ENCODE assay signal across 17 cellular contexts in genomic region chr4:8247047-8247930, GRCh38. TPM values are rescaled to one million over a fixed set of nuclear protein-coding genes. Genes with fewer than 3 reads are reported as not detected.
DNase-seq lines count a peak whose midpoint lies in the region; ATAC-seq, FAIRE-seq and TF ChIP-seq lines count a peak whose summit lies in the region.
"Had no signal": no experiment of that assay in that cellular context is flagged by ENCODE, and none has a peak within 500 bp of the region (broad histone marks: within the 10 kb centered on the region; RNA-seq: fewer than 3 reads in every experiment).

No MANE protein-coding gene starts in this region.

- H3K27me3 ChIP-seq in K562 (ENCODE audit: control insufficient read depth in 2 of 2, insufficient read depth in 2 of 2, low read length in 2 of 2) = peaks cover 0 to 60% of the 10 kb centered on the region in 2 experiments; a peak in 3 of 5 replicates
- H3K27me3 ChIP-seq in vagina = no peaks in the 10 kb centered on the region
- H3K27me3 ChIP-seq in effector memory CD4-positive, alpha-beta T cell (replicated peaks; ENCODE audit: control insufficient read depth, insufficient read depth, low read length, poor library complexity, severe bottlenecking) = no peaks in the 10 kb centered on the region

- no peak overlapping the region for H3K9ac ChIP-seq in K562 (ENCODE audit: insufficient read depth in 1 of 2, low read depth in 2 of 2, low read length in 2 of 2)

- no peak overlapping the region for H2AFZ ChIP-seq in K562 (ENCODE audit: low read depth, low read length)

- H3K9me1 ChIP-seq in K562 (ENCODE audit: control insufficient read depth, insufficient read depth, low read length) = no peaks in the 10 kb centered on the region

- BruUV-seq in K562 (replicated peaks; lab: Mats Ljungman, UMichigan) = no TSS peak

- no peaks in the 10 kb centered on the region for H3K36me3 Mint-ChIP-seq in activated naive CD4-positive, alpha-beta T cell treated with anti-CD3 and anti-CD28 coated beads, Interleukin-2, amount 50 U/mL, for 72 hours

- H3K9me3 ChIP-seq in K562 (replicated peaks; ENCODE audit: control insufficient read depth, insufficient read depth, low read depth, low read length) = no peaks in the 10 kb centered on the region
- no peaks in the 10 kb centered on the region for H3K9me3 ChIP-seq in vagina
- H3K9me3 ChIP-seq in effector memory CD4-positive, alpha-beta T cell (ENCODE audit: control insufficient read depth, low read length) = no peaks in the 10 kb centered on the region

- H3K4me1 ChIP-seq in K562 (replicated peaks in 1 of 2; ENCODE audit: control insufficient read depth in 2 of 2, insufficient read depth in 2 of 2, low read length in 2 of 2) (peaks cover 6 to 28% of the 10 kb centered on the region in 2 experiments), vagina (peaks cover 16% of the 10 kb centered on the region)
- no peaks in the 10 kb centered on the region for H3K4me1 ChIP-seq in effector memory CD4-positive, alpha-beta T cell (ENCODE audit: control insufficient read depth, insufficient read depth, low read length, poor library complexity, severe bottlenecking)

- no peak overlapping the region for H3K27ac ChIP-seq in K562 (ENCODE audit: extremely low read depth, low read depth, low read length)
- H3K27ac ChIP-seq in vagina = peak overlapping the region; percentile 67
- H3K27ac ChIP-seq in effector memory CD4-positive, alpha-beta T cell (ENCODE audit: insufficient read depth, low read length, poor library complexity, severe bottlenecking) = no peak overlapping the region
- H3K27ac ChIP-seq: RWPE1 had no signal

- DNase-seq in K562 (ENCODE audit: extremely low read depth in 1 of 4, low spot score in 3 of 4) (no peak), left ventricle myocardium superior (peak; percentile 83), omental fat pad (ENCODE audit: low spot score) (no peak), vagina (ENCODE audit: extremely low spot score in 2 of 2) (no peak), superior temporal gyrus (ENCODE audit: extremely low spot score) (no peak)
- DNase-seq in activated naive CD4-positive, alpha-beta T cell treated with anti-CD3 and anti-CD28 coated beads, Interleukin-2, amount 50 U/mL, for 72 hours (ENCODE audit: low spot score in 2 of 2) = no peak
- DNase-seq in effector memory CD4-positive, alpha-beta T cell = no peak
- DNase-seq: activated B cell treated with CpG ODN at 0.5 μM for 24 hours; activated effector memory CD4-positive, alpha-beta T cell treated with anti-CD3 and anti-CD28 coated beads, Interleukin-2, amount 50 U/mL, for 16 hours; DMS79 treated with DMSO at 0.1 percent for 48 hours; foreskin melanocyte; NCI-H2081 treated with DMSO at 0.1 percent for 48 hours; stimulated activated CD4-positive, alpha-beta T cell treated with anti-CD3 and anti-CD28 coated beads, Interleukin-1b, Interleukin-23, amount 100 ng/mL, for 48 hours had no signal

- no peaks in the 10 kb centered on the region for H3K36me3 ChIP-seq in K562 (ENCODE audit: control insufficient read depth, insufficient read depth, low read length)
- H3K36me3 ChIP-seq in vagina = no peaks in the 10 kb centered on the region
- no peaks in the 10 kb centered on the region for H3K36me3 ChIP-seq in effector memory CD4-positive, alpha-beta T cell (ENCODE audit: control insufficient read depth, insufficient read depth, low read length)

- ATAC-seq in K562 = no peak
- peak; percentile 88 for ATAC-seq in left ventricle myocardium superior
- peak; percentile 50 for ATAC-seq in omental fat pad (ENCODE audit: low FRiP score)
- ATAC-seq in activated naive CD4-positive, alpha-beta T cell treated with anti-CD3 and anti-CD28 coated beads, Interleukin-2, amount 50 U/mL, for 72 hours = no peak

- no peak overlapping the region for H3K27ac Mint-ChIP-seq in activated naive CD4-positive, alpha-beta T cell treated with anti-CD3 and anti-CD28 coated beads, Interleukin-2, amount 50 U/mL, for 72 hours
- H3K27ac Mint-ChIP-seq: activated B cell treated with CpG ODN at 0.5 μM for 24 hours, CD14-positive monocyte had no signal

- in situ Hi-C loops in K562 (cut with MboI) = no loop called here

- CTCF ChIA-PET in K562 (lab: Yijun Ruan, JAX; ENCODE audit: low intra/inter-chr PET ratio) = no interaction called here

- H3K4me3 ChIP-seq in K562 (no peak overlapping the region), vagina (no peak overlapping the region)
- H3K4me3 ChIP-seq in effector memory CD4-positive, alpha-beta T cell (ENCODE audit: insufficient read depth, low read depth, low read length, poor library complexity, severe bottlenecking) = no peak overlapping the region

- TF ChIP-seq EP300 in K562 (IDR thresholded peaks at IDR 0.05; ENCODE audit: low read length) = no peak

- TF ChIP-seq CTCF in K562 (IDR thresholded peaks at IDR 0.05 in 2 of 3, conservative IDR thresholded peaks at IDR 0.05 in 1 of 3; ENCODE audit: insufficient read depth in 2 of 3, low read depth in 1 of 3, low read length in 3 of 3) = no peak
- TF ChIP-seq CTCF in omental fat pad (IDR thresholded peaks at IDR 0.05) = no peak
- no peak for TF ChIP-seq CTCF in vagina (IDR thresholded peaks at IDR 0.05)

- no peaks in the 10 kb centered on the region; the same call in none of the 2 replicates for H4K20me1 ChIP-seq in K562 (replicated peaks; ENCODE audit: control insufficient read depth, insufficient read depth, low read length)

- TF ChIP-seq RAD21 in K562 (CRISPR knock-in tag; conservative IDR thresholded peaks at IDR 0.05 in 1 of 2, IDR thresholded peaks at IDR 0.05 in 1 of 2) = no peak

- WGBS in K562 (ENCODE audit: insufficient coverage, low coverage, missing lambda C conversion rate) = 22% methylated on average over 29 of the region's 31 CpGs

- H3K4me2 ChIP-seq in K562 (ENCODE audit: insufficient read depth, low read length) = no peak overlapping the region

- no peaks in the 10 kb centered on the region for H3K79me2 ChIP-seq in K562 (ENCODE audit: control insufficient read depth, insufficient read depth, low read length)

- H3K9me3 Mint-ChIP-seq in activated naive CD4-positive, alpha-beta T cell treated with anti-CD3 and anti-CD28 coated beads, Interleukin-2, amount 50 U/mL, for 72 hours = no peaks in the 10 kb centered on the region
- H3K9me3 Mint-ChIP-seq: activated B cell treated with CpG ODN at 0.5 μM for 24 hours had no signal

- intact Hi-C loops in K562 (cut with micrococcal nuclease) (loop anchor here (10.0 kb wide), 1 partner anchor 58 kb away; no protein-coding TSS in a partner anchor), left ventricle myocardium superior (cut with micrococcal nuclease) (loop anchor here (10.0 kb wide), 1 partner anchor 158 kb away; no protein-coding TSS in a partner anchor), vagina (cut with DNase I) (no loop called here)

- FAIRE-seq in K562 (lab: Jason Lieb, UNC) = no peak
- FAIRE-seq: H1 had no signal

- TF ChIP-seq POLR2A in K562 (conservative IDR thresholded peaks at IDR 0.05) = no peak
- no peak for TF ChIP-seq POLR2A in vagina (IDR thresholded peaks at IDR 0.05)

- POLR2A ChIA-PET in K562 (lab: Yijun Ruan, JAX) = interaction anchor here (1.0 to 1.2 kb wide), 2 partner anchors 9 to 149 kb away, joined by 3 read pairs; no protein-coding TSS in a partner anchor

RNA-seq across cellular contexts. Expression of gene HTRA3, which starts 22.3 kb away (rescaled TPM):
- total RNA-seq in K562 (2011; cell fraction: chromatin; rRNA removed; ENCODE audit: low replicate concordance) = 0.14 TPM in 1 of 2 replicates, not detected in the other
- 0.17 and 0.53 TPM in 2 replicates for total RNA-seq in K562 (2011; cell fraction: nucleolus; rRNA removed)
- 0.15 TPM in 1 of 2 replicates, not detected in the other for total RNA-seq in K562 (2011; cell fraction: nucleoplasm; rRNA removed)
- total RNA-seq in K562 (2014; rRNA removed) (not detected in 2 replicates), K562 (2014; rRNA removed; fragmentation: Illumina TruSeq; extraction: Trizol) (not detected in 2 replicates), K562 (2015; rRNA removed; fragmentation: Illumina TruSeq; extraction: Trizol) (not detected in 2 replicates), K562 (2021) (0.16 TPM in 1 of 2 replicates, not detected in the other), left ventricle myocardium superior (95.6 TPM), omental fat pad (100 to 1,000 TPM in 1 of 4 donors, 10 to 100 TPM in 3; 15.8 to 147 (median 23.3) TPM), vagina (33.1 TPM)
- polyA plus RNA-seq in K562 (2011; rRNA removed) (0.04 and 0.18 TPM in 2 replicates), K562 (2014; fragmentation: Illumina TruSeq; extraction: Trizol) (0.07 TPM in 1 of 2 replicates, not detected in the other), K562 (2014; fragmentation: Nextera tagmentation; extraction: Ambion mirVana) (not detected), K562 (2014; rRNA removed) (not detected in 2 replicates)
- polyA plus RNA-seq in K562 (2011; cell fraction: cytosol; rRNA removed) = 0.09 and 0.10 TPM in 2 replicates
- 0.14 and 0.15 TPM in 2 replicates for polyA plus RNA-seq in K562 (2011; cell fraction: nucleus; rRNA removed)
- polyA plus RNA-seq in K562 (2012) = 0.20 and 0.42 TPM in 2 replicates
- polyA minus RNA-seq in K562 (2011; rRNA and poly(A)+ RNA removed) = not detected in 2 replicates
- polyA minus RNA-seq in K562 (2011; cell fraction: cytosol; rRNA and poly(A)+ RNA removed) = not detected in 2 replicates
- 0.11 TPM in 1 of 2 replicates, not detected in the other for polyA minus RNA-seq in K562 (2011; cell fraction: nucleus; rRNA and poly(A)+ RNA removed)
- total RNA-seq in activated naive CD4-positive, alpha-beta T cell treated with anti-CD3 and anti-CD28 coated beads, Interleukin-2, amount 50 U/mL, for 72 hours = not detected
- total RNA-seq: activated B cell treated with CpG ODN at 0.5 μM for 24 hours; T-helper 1 cell treated with Interleukin-12 subunit alpha and Interleukin-12 subunit beta and Interleukin-4 antibody, amounts not matched to agents 30 ng/mL and 1 ng/mL, for 36 hours had no signal
- polyA plus RNA-seq: CD14-positive monocyte had no signal

RNA-seq across cellular contexts. Expression of gene SH3TC1, which starts 48.2 kb away (rescaled TPM):
- 3.2 and 16.5 TPM in 2 replicates for total RNA-seq in K562 (2011; cell fraction: chromatin; rRNA removed; ENCODE audit: low replicate concordance)
- 8.8 and 11.8 TPM in 2 replicates for total RNA-seq in K562 (2011; cell fraction: nucleolus; rRNA removed)
- total RNA-seq in K562 (2011; cell fraction: nucleoplasm; rRNA removed) = 7.0 TPM in 2 replicates
- total RNA-seq in K562 (2014; rRNA removed) = 1.5 and 1.7 TPM in 2 replicates
- 0.32 and 0.55 TPM in 2 replicates for total RNA-seq in K562 (2014; rRNA removed; fragmentation: Illumina TruSeq; extraction: Trizol)
- total RNA-seq in K562 (2015; rRNA removed; fragmentation: Illumina TruSeq; extraction: Trizol) = 0.41 and 0.51 TPM in 2 replicates
- 1.1 and 2.1 TPM in 2 replicates for total RNA-seq in K562 (2021)
- 0.38 and 0.46 TPM in 2 replicates for polyA plus RNA-seq in K562 (2011; rRNA removed)
- 0.44 and 0.70 TPM in 2 replicates for polyA plus RNA-seq in K562 (2011; cell fraction: cytosol; rRNA removed)
- polyA plus RNA-seq in K562 (2011; cell fraction: nucleus; rRNA removed) = 2.6 and 3.4 TPM in 2 replicates
- polyA plus RNA-seq in K562 (2012) = 1.2 and 19.6 TPM in 2 replicates
- polyA plus RNA-seq in K562 (2014; fragmentation: Illumina TruSeq; extraction: Trizol) = 0.46 and 0.87 TPM in 2 replicates
- polyA plus RNA-seq in K562 (2014; fragmentation: Nextera tagmentation; extraction: Ambion mirVana) = under 1 TPM in 1 of 2 experiments, not detected in 1; 0.04 TPM
- polyA plus RNA-seq in K562 (2014; rRNA removed) = 0.45 and 0.88 TPM in 2 replicates
- 0.18 and 0.45 TPM in 2 replicates for polyA minus RNA-seq in K562 (2011; rRNA and poly(A)+ RNA removed)
- polyA minus RNA-seq in K562 (2011; cell fraction: cytosol; rRNA and poly(A)+ RNA removed) = 0.48 and 1.6 TPM in 2 replicates
- polyA minus RNA-seq in K562 (2011; cell fraction: nucleus; rRNA and poly(A)+ RNA removed) = 3.6 and 4.7 TPM in 2 replicates
- total RNA-seq in left ventricle myocardium superior = 8.7 TPM
- total RNA-seq in omental fat pad = 10 to 100 TPM; 23.0 to 70.3 (median 29.1) TPM
- total RNA-seq in vagina = 50.6 TPM
- 10 to 100 TPM; 12.2 to 22.2 TPM for total RNA-seq in activated naive CD4-positive, alpha-beta T cell treated with anti-CD3 and anti-CD28 coated beads, Interleukin-2, amount 50 U/mL, for 72 hours
- total RNA-seq: H1 had no signal

Comparison
In these comparisons a context has a peak if more than half of its experiments do, and no peak if none do; other contexts are left out.
1. ATAC-seq: peak in left ventricle myocardium superior (single experiment) and omental fat pad (single experiment); none in K562 (single experiment) and activated naive CD4-positive, alpha-beta T cell treated with anti-CD3 and anti-CD28 coated beads, Interleukin-2, amount 50 U/mL, for 72 hours (0 of 2).
2. RNA of gene HTRA3, which starts 22.3 kb away (total RNA-seq): 95.6 TPM in left ventricle myocardium superior (single experiment), 33.1 TPM in vagina (single experiment) and 15.8 to 147 TPM in omental fat pad; 0.14 to 0.53 TPM in K562 and not detected in activated naive CD4-positive, alpha-beta T cell treated with anti-CD3 and anti-CD28 coated beads, Interleukin-2, amount 50 U/mL, for 72 hours; every median in the first group is over 10 times any median in the second.